9 cellular contexts compared by ENCODE assay signal in the genomic region with DNA sequence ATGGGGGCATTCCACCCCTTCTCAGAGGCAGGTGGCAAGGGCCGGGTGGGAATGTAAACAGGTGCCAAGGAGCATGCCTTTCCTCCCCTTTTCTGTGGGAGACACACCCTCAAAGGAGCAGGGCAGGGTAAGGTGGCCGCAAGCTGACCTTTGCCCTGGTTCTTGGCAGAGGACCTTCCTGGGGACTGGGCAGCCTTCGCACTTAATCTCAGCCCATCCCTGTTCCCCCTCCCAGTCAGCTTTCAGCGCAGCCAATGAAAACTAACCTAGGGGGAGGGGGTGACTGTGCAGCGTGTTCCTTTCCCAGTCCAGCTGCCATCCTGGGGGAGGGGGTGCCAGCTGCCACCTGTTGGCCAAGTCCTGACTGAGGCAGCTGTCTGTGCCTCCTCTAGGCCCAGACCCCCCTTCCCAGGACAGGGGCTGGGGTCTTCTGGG. TPM values are rescaled to one million over a fixed set of nuclear protein-coding genes. Genes with fewer than 3 reads are reported as not detected.
DNase-seq lines count a peak whose midpoint lies in the region; ATAC-seq, FAIRE-seq and TF ChIP-seq lines count a peak whose summit lies in the region.
"Had no signal": no experiment of that assay in that cellular context is flagged by ENCODE, and none has a peak within 500 bp of the region (broad histone marks: within the 10 kb centered on the region; RNA-seq: fewer than 3 reads in every experiment).

No MANE protein-coding gene starts in this region.

- peak; percentile 46 to 63 (median 54) for ATAC-seq in pancreas
- no peak for ATAC-seq in HG02678 (IDR thresholded peaks at IDR 0.05; ENCODE audit: unreplicated experiment)
- no peak for ATAC-seq in GM21447 (IDR thresholded peaks at IDR 0.05; ENCODE audit: unreplicated experiment)
- no peak for ATAC-seq in GM21576 (IDR thresholded peaks at IDR 0.05; ENCODE audit: unreplicated experiment)

- no peaks in the 10 kb centered on the region for H3K9me2 ChIP-seq in OCI-LY1 (ENCODE audit: low read depth, low read length)

- no peak overlapping the region for H2AFZ ChIP-seq in OCI-LY1 (ENCODE audit: low read length)

- H3K79me2 ChIP-seq in OCI-LY1 (ENCODE audit: insufficient read depth, low read length) = peaks cover 9% of the 10 kb centered on the region

- H3K4me1 ChIP-seq in OCI-LY1 (ENCODE audit: insufficient read depth, low read length, severe bottlenecking) (peaks cover 70% of the 10 kb centered on the region), pancreas (peaks cover 38 to 51% (median 43%) of the 10 kb centered on the region in 3 donors)

- H3K27ac ChIP-seq in OCI-LY1 (ENCODE audit: low read depth, low read length, poor library complexity, severe bottlenecking) = peak overlapping the region; percentile 85
- peak overlapping the region; percentile 83 to 98 (median 96) for H3K27ac ChIP-seq in pancreas

- no peak for FAIRE-seq in pancreas (lab: Jason Lieb, UNC)
- FAIRE-seq: TTC549 had no signal

- TF ChIP-seq CTCF in OCI-LY1 (IDR thresholded peaks at IDR 0.05; ENCODE audit: low read length) (no peak), epithelial cell of esophagus (IDR thresholded peaks at IDR 0.05; ENCODE audit: insufficient read depth, low read depth, low read length, missing control alignments) (no peak), pancreas (IDR thresholded peaks at IDR 0.05) (no peak)

- no peaks in the 10 kb centered on the region for H3F3A ChIP-seq in OCI-LY1 (ENCODE audit: insufficient read depth, low read length)

- H3K9ac ChIP-seq in OCI-LY1 (ENCODE audit: low read length) = peak overlapping the region; percentile 95; the same call in 1 of the 2 replicates

- intact Hi-C loops in pancreas (cut with DNase I) = no loop called here

- peak overlapping the region; percentile 76 for H3K4me2 ChIP-seq in OCI-LY1 (ENCODE audit: low read length)

- H3K4me3 ChIP-seq in H7 (ENCODE audit: insufficient read depth, low read depth, low read length) = no peak overlapping the region
- peak overlapping the region; percentile 87 for H3K4me3 ChIP-seq in OCI-LY1 (ENCODE audit: low read depth, low read length, poor library complexity, severe bottlenecking)
- peak overlapping the region; percentile 88 for H3K4me3 ChIP-seq in epithelial cell of esophagus (ENCODE audit: low read length)
- peak overlapping the region in 2 of 4 donors; percentile 84 to 91 for H3K4me3 ChIP-seq in pancreas

- H3K9me3 ChIP-seq in OCI-LY1 (ENCODE audit: low read length) (no peaks in the 10 kb centered on the region), pancreas (no peaks in the 10 kb centered on the region)

- no peaks in the 10 kb centered on the region for H4K20me1 ChIP-seq in OCI-LY1 (ENCODE audit: insufficient read depth, low read length)

- DNase-seq in H7 (peak; percentile 73), epithelial cell of esophagus (ENCODE audit: low read depth) (no peak), pancreas (peak; percentile 75 to 92 (median 88)), GM03348 (ENCODE audit: low spot score) (no peak)

- 8 to 11% methylated on average over 5 of the region's 5 CpGs for WGBS in pancreas, 2 donors

- H3K36me3 ChIP-seq in H7 (replicated peaks; ENCODE audit: control insufficient read depth, insufficient read depth, low read length) (peaks cover 41% of the 10 kb centered on the region), OCI-LY1 (ENCODE audit: insufficient read depth, low read length) (peaks cover 66% of the 10 kb centered on the region), pancreas (peaks cover 0 to 22% (median 12%) of the 10 kb centered on the region in 3 donors)

- H3K27me3 ChIP-seq in H7 (ENCODE audit: control insufficient read depth, insufficient read depth, low read length) (no peaks in the 10 kb centered on the region), OCI-LY1 (ENCODE audit: insufficient read depth, low read length) (no peaks in the 10 kb centered on the region), pancreas (no peaks in the 10 kb centered on the region)

RNA-seq across cellular contexts. Expression of gene TRAF4, which starts 2.8 kb away (rescaled TPM):
- total RNA-seq in H7 (2014; rRNA removed; shearing (Covaris generic)) = 159 and 216 TPM in 2 replicates
- total RNA-seq in pancreas = 10 to 100 TPM; 22.6 to 48.2 (median 32.3) TPM
- 10 to 100 TPM; 41.0 to 43.8 TPM for polyA plus RNA-seq in pancreas

RNA-seq across cellular contexts. Expression of gene NEK8, which starts 18.0 kb away (rescaled TPM):
- total RNA-seq in H7 (2014; rRNA removed; shearing (Covaris generic)) = 10.9 and 12.5 TPM in 2 replicates
- 1 to 10 TPM; 2.5 to 5.8 (median 3.8) TPM for total RNA-seq in pancreas
- polyA plus RNA-seq in pancreas = 1 to 10 TPM; 8.4 to 9.7 TPM

RNA-seq across cellular contexts. Expression of gene TLCD1, which starts 20.6 kb away (rescaled TPM):
- total RNA-seq in H7 (2014; rRNA removed; shearing (Covaris generic)) = 15.6 and 21.4 TPM in 2 replicates
- 1 to 10 TPM; 3.7 to 6.4 (median 4.2) TPM for total RNA-seq in pancreas
- 10 to 100 TPM; 10.2 to 10.5 TPM for polyA plus RNA-seq in pancreas

RNA-seq across cellular contexts. Expression of gene RPL23A, which starts 26.8 kb away (rescaled TPM):
- 778 and 823 TPM in 2 replicates for total RNA-seq in H7 (2014; rRNA removed; shearing (Covaris generic))
- 100 to 1,000 TPM; 551 to 988 (median 835) TPM for total RNA-seq in pancreas
- polyA plus RNA-seq in pancreas = 100 to 1,000 TPM; 305 to 640 TPM

RNA-seq across cellular contexts. Expression of gene RAB34, which starts 29.0 kb away (rescaled TPM):
- 209 and 284 TPM in 2 replicates for total RNA-seq in H7 (2014; rRNA removed; shearing (Covaris generic))
- total RNA-seq in pancreas = 10 to 100 TPM in 1 of 6 donors, 1 to 10 TPM in 4, under 1 TPM in 1; 0.94 to 10.6 (median 5.3) TPM
- polyA plus RNA-seq in pancreas = 10 to 100 TPM; 11.7 to 17.7 TPM

Comparison
In these comparisons a context has a peak if more than half of its experiments do, and no peak if none do; other contexts are left out.
1. DNase-seq: peak in H7 (single experiment) and pancreas (6 of 6); none in epithelial cell of esophagus (single experiment) and GM03348 (single experiment).
2. ATAC-seq: peak in pancreas (4 of 4); none in HG02678 (single experiment), GM21447 (single experiment) and GM21576 (single experiment).